Comparison of ENCODE assay signal across 25 cellular contexts in genomic region chr7:11524476-11525398, GRCh38.
DNase-seq lines count a peak whose midpoint lies in the region; ATAC-seq and TF ChIP-seq lines count a peak whose summit lies in the region.
"Had no signal": no experiment of that assay in that cellular context is flagged by ENCODE, and none has a peak within 500 bp of the region (broad histone marks: within the 10 kb centered on the region; RNA-seq: fewer than 3 reads in every experiment).

No MANE protein-coding gene starts in this region.

- no peak for TF ChIP-seq CTCF in astrocyte of the cerebellum (IDR thresholded peaks at IDR 0.05; ENCODE audit: low read depth, low read length, missing control alignments)
- TF ChIP-seq CTCF in lower lobe of right lung (IDR thresholded peaks at IDR 0.05) = no peak

- DNase-seq in COR-L47 (lab: John Stamatoyannopoulos, UW) = peak; percentile 23
- DNase-seq in NCI-H146 treated with DMSO at 0.1 percent for 48 hours (lab: John Stamatoyannopoulos, UW; ENCODE audit: unreplicated experiment) = peak; percentile 52
- DNase-seq in astrocyte of the cerebellum (ENCODE audit: low read depth) = no peak
- peak; percentile 29 to 32 for DNase-seq in lung microvascular endothelial cell (ENCODE audit: low read depth in 2 of 2)
- DNase-seq in lower lobe of right lung = no peak
- DNase-seq in stimulated activated CD4-positive, alpha-beta T cell treated with anti-CD3 and anti-CD28 coated beads, Interleukin-4, amount 100 ng/mL, for 24 hours = no peak
- DNase-seq: activated CD4-positive, alpha-beta T cell treated with anti-CD3 and anti-CD28 coated beads for 1 hour; activated CD8-positive, alpha-beta memory T cell treated with anti-CD3 and anti-CD28 coated beads for 24 hours; activated naive CD4-positive, alpha-beta T cell treated with anti-CD3 and anti-CD28 coated beads, Interleukin-2, amount 10 ng/mL, durations not matched to agents 7 days and 5 days; activated T-cell treated with anti-CD3 and anti-CD28 coated beads, Interleukin-2, amount 50 U/mL, for 48 hours; central memory CD4-positive, alpha-beta T cell; effector CD4-positive, alpha-beta T cell; esophagus squamous epithelium; HCEC 1CT; Karpas-422; mucosa of descending colon; NCI-H1105 treated with DMSO at 0.1 percent for 48 hours; psoas muscle; small intestine; stimulated activated CD4-positive, alpha-beta T cell treated with anti-CD3 and anti-CD28 coated beads, Interleukin-2, amount 100 ng/mL, for 48 hours; SW 1271; transverse colon had no signal

- no peak overlapping the region for H3K27ac ChIP-seq in lower lobe of right lung
- H3K27ac ChIP-seq: esophagus squamous epithelium, gastroesophageal sphincter, psoas muscle, transverse colon had no signal

- H3K27me3 ChIP-seq in lower lobe of right lung (ENCODE audit: low read depth) = no peaks in the 10 kb centered on the region
- H3K27me3 ChIP-seq: esophagus squamous epithelium, gastroesophageal sphincter, transverse colon had no signal

- intact Hi-C loops in lower lobe of right lung (cut with DNase I) = no loop called here

- ATAC-seq in lower lobe of right lung (no peak), HG02840 (IDR thresholded peaks at IDR 0.05; ENCODE audit: low FRiP score, unreplicated experiment) (no peak), HG03442 (IDR thresholded peaks at IDR 0.05; ENCODE audit: unreplicated experiment) (no peak)
- ATAC-seq: gastroesophageal sphincter, mucosa of descending colon, psoas muscle had no signal

- H3K36me3 ChIP-seq in lower lobe of right lung = no peaks in the 10 kb centered on the region
- H3K36me3 ChIP-seq: esophagus squamous epithelium, gastroesophageal sphincter, transverse colon had no signal

- H3K9me3 ChIP-seq in lower lobe of right lung = no peaks in the 10 kb centered on the region
- H3K9me3 ChIP-seq: esophagus squamous epithelium, gastroesophageal sphincter, mucosa of descending colon, psoas muscle, transverse colon had no signal

- in situ Hi-C loops in astrocyte of the cerebellum (cut with HindIII; ENCODE audit: low sequenced_read_pairs) = no loop called here

- no peaks in the 10 kb centered on the region for H3K4me1 ChIP-seq in lower lobe of right lung
- H3K4me1 ChIP-seq: esophagus squamous epithelium, gastroesophageal sphincter, psoas muscle, transverse colon had no signal

- H3K4me3 ChIP-seq in astrocyte of the cerebellum (ENCODE audit: low read depth, low read length) = peak overlapping the region; percentile 1
- no peak overlapping the region for H3K4me3 ChIP-seq in lower lobe of right lung
- H3K4me3 ChIP-seq: mucosa of descending colon, psoas muscle, transverse colon had no signal

Comparison
In these comparisons a context has a peak if more than half of its experiments do, and no peak if none do; other contexts are left out.
1. DNase-seq: peak in COR-L47 (single experiment), NCI-H146 treated with DMSO at 0.1 percent for 48 hours (single experiment) and lung microvascular endothelial cell (2 of 2); none in astrocyte of the cerebellum (single experiment), lower lobe of right lung (single experiment) and stimulated activated CD4-positive, alpha-beta T cell treated with anti-CD3 and anti-CD28 coated beads, Interleukin-4, amount 100 ng/mL, for 24 hours (single experiment).